ENCODE assay signal across 1 cellular context in the genomic region with DNA sequence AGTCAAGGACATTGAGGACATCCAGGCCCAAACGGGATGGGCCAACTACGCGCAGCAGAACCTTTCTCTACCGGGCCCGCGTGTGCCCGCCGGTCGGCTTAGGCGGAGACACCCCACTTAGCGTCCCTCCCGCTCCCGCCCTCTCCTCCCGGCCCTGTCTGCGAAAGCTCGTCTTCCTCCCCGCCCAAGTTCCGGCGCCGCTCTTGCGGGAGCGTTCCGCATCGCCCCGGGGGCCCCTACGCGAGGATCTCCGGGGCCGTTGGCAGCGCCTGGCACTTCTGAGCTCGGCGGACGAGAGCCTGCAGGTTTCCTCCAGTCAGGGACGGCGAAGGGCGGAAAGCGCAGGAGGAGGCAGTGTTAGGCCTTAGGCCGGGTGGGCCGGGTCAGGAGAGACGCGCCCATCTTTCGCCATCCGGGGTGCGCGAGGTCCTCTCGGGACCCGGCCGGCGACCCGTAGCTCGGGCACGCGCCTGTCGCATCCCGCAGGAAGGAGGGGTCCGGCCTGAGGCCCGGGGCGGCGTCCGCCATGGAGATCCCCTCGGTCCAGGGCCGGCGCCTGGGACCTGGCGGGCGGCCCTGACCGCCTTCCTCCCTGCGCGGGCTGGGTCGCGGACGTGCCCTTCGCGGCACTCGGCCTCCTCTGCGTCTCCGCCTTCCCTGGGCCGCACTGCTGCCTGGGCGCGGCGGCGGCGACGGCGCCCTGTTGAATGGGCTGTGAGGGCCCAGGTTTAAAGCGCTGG.
TF ChIP-seq lines count a peak whose summit lies in the region.

A gene (plus strand): TSS at position 141 of the 740 bp plus-strand sequence. CDS start 673 bp downstream, outside the sequence.

TF ChIP-seq in HEK293, 187 proteins besides CTCF, POLR2A, EP300 and RAD21 (continued from another document and continues in another):
- TF ChIP-seq, protein P1, sequence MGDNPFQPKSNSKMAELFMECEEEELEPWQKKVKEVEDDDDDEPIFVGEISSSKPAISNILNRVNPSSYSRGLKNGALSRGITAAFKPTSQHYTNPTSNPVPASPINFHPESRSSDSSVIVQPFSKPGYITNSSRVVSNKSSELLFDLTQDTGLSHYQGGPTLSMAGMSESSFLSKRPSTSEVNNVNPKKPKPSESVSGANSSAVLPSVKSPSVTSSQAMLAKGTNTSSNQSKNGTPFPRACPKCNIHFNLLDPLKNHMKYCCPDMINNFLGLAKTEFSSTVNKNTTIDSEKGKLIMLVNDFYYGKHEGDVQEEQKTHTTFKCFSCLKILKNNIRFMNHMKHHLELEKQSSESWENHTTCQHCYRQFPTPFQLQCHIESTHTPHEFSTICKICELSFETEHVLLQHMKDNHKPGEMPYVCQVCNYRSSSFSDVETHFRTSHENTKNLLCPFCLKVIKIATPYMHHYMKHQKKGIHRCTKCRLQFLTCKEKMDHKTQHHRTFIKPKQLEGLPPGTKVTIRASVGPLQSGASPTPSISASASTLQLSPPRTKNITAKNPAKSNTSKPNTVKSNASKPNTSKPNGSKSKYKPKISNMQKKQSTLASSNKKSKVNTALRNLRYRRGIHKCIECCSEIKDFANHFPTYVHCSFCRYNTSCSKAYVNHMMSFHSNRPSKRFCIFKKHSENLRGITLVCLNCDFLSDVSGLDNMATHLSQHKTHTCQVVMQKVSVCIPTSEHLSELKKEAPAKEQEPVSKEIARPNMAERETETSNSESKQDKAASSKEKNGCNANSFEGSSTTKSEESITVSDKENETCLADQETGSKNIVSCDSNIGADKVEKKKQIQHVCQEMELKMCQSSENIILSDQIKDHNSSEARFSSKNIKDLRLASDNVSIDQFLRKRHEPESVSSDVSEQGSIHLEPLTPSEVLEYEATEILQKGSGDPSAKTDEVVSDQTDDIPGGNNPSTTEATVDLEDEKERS (tag by site-specific recombination; IDR thresholded peaks at IDR 0.05): peak; percentile 91
- peak; percentile 97 for TF ChIP-seq SP3 (tag by site-specific recombination; IDR thresholded peaks at IDR 0.05)
- no peak for TF ChIP-seq ZNF221 (tag by site-specific recombination; IDR thresholded peaks at IDR 0.05; ENCODE audit: borderline replicate concordance)
- TF ChIP-seq, protein P2, sequence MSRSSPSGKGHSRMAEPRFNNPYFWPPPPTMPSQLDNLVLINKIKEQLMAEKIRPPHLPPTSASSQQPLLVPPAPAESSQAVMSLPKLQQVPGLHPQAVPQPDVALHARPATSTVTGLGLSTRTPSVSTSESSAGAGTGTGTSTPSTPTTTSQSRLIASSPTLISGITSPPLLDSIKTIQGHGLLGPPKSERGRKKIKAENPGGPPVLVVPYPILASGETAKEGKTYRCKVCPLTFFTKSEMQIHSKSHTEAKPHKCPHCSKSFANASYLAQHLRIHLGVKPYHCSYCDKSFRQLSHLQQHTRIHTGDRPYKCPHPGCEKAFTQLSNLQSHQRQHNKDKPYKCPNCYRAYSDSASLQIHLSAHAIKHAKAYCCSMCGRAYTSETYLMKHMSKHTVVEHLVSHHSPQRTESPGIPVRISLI (tag by site-specific recombination; IDR thresholded peaks at IDR 0.05): no peak
- TF ChIP-seq, protein P3, sequence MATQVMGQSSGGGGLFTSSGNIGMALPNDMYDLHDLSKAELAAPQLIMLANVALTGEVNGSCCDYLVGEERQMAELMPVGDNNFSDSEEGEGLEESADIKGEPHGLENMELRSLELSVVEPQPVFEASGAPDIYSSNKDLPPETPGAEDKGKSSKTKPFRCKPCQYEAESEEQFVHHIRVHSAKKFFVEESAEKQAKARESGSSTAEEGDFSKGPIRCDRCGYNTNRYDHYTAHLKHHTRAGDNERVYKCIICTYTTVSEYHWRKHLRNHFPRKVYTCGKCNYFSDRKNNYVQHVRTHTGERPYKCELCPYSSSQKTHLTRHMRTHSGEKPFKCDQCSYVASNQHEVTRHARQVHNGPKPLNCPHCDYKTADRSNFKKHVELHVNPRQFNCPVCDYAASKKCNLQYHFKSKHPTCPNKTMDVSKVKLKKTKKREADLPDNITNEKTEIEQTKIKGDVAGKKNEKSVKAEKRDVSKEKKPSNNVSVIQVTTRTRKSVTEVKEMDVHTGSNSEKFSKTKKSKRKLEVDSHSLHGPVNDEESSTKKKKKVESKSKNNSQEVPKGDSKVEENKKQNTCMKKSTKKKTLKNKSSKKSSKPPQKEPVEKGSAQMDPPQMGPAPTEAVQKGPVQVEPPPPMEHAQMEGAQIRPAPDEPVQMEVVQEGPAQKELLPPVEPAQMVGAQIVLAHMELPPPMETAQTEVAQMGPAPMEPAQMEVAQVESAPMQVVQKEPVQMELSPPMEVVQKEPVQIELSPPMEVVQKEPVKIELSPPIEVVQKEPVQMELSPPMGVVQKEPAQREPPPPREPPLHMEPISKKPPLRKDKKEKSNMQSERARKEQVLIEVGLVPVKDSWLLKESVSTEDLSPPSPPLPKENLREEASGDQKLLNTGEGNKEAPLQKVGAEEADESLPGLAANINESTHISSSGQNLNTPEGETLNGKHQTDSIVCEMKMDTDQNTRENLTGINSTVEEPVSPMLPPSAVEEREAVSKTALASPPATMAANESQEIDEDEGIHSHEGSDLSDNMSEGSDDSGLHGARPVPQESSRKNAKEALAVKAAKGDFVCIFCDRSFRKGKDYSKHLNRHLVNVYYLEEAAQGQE (tag by site-specific recombination; IDR thresholded peaks at IDR 0.05): peak; percentile 72
- peak; percentile 88 for TF ChIP-seq KLF10 (tag by site-specific recombination; IDR thresholded peaks at IDR 0.05)
- no peak for TF ChIP-seq ZNF776 (tag by site-specific recombination; IDR thresholded peaks at IDR 0.05; ENCODE audit: borderline replicate concordance)
- TF ChIP-seq ZNF558 (tag by site-specific recombination; IDR thresholded peaks at IDR 0.05): peak; percentile 80; the same call in 1 of the 2 replicates
- TF ChIP-seq, protein P4, sequence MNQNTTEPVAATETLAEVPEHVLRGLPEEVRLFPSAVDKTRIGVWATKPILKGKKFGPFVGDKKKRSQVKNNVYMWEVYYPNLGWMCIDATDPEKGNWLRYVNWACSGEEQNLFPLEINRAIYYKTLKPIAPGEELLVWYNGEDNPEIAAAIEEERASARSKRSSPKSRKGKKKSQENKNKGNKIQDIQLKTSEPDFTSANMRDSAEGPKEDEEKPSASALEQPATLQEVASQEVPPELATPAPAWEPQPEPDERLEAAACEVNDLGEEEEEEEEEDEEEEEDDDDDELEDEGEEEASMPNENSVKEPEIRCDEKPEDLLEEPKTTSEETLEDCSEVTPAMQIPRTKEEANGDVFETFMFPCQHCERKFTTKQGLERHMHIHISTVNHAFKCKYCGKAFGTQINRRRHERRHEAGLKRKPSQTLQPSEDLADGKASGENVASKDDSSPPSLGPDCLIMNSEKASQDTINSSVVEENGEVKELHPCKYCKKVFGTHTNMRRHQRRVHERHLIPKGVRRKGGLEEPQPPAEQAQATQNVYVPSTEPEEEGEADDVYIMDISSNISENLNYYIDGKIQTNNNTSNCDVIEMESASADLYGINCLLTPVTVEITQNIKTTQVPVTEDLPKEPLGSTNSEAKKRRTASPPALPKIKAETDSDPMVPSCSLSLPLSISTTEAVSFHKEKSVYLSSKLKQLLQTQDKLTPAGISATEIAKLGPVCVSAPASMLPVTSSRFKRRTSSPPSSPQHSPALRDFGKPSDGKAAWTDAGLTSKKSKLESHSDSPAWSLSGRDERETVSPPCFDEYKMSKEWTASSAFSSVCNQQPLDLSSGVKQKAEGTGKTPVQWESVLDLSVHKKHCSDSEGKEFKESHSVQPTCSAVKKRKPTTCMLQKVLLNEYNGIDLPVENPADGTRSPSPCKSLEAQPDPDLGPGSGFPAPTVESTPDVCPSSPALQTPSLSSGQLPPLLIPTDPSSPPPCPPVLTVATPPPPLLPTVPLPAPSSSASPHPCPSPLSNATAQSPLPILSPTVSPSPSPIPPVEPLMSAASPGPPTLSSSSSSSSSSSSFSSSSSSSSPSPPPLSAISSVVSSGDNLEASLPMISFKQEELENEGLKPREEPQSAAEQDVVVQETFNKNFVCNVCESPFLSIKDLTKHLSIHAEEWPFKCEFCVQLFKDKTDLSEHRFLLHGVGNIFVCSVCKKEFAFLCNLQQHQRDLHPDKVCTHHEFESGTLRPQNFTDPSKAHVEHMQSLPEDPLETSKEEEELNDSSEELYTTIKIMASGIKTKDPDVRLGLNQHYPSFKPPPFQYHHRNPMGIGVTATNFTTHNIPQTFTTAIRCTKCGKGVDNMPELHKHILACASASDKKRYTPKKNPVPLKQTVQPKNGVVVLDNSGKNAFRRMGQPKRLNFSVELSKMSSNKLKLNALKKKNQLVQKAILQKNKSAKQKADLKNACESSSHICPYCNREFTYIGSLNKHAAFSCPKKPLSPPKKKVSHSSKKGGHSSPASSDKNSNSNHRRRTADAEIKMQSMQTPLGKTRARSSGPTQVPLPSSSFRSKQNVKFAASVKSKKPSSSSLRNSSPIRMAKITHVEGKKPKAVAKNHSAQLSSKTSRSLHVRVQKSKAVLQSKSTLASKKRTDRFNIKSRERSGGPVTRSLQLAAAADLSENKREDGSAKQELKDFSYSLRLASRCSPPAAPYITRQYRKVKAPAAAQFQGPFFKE (tag by site-specific recombination; IDR thresholded peaks at IDR 0.05; ENCODE audit: borderline replicate concordance): peak; percentile 93; the same call in 1 of the 2 replicates
- TF ChIP-seq HOXA7 (CRISPR knock-in tag; IDR thresholded peaks at IDR 0.05; ENCODE audit: borderline replicate concordance): no peak
- TF ChIP-seq, protein P5, sequence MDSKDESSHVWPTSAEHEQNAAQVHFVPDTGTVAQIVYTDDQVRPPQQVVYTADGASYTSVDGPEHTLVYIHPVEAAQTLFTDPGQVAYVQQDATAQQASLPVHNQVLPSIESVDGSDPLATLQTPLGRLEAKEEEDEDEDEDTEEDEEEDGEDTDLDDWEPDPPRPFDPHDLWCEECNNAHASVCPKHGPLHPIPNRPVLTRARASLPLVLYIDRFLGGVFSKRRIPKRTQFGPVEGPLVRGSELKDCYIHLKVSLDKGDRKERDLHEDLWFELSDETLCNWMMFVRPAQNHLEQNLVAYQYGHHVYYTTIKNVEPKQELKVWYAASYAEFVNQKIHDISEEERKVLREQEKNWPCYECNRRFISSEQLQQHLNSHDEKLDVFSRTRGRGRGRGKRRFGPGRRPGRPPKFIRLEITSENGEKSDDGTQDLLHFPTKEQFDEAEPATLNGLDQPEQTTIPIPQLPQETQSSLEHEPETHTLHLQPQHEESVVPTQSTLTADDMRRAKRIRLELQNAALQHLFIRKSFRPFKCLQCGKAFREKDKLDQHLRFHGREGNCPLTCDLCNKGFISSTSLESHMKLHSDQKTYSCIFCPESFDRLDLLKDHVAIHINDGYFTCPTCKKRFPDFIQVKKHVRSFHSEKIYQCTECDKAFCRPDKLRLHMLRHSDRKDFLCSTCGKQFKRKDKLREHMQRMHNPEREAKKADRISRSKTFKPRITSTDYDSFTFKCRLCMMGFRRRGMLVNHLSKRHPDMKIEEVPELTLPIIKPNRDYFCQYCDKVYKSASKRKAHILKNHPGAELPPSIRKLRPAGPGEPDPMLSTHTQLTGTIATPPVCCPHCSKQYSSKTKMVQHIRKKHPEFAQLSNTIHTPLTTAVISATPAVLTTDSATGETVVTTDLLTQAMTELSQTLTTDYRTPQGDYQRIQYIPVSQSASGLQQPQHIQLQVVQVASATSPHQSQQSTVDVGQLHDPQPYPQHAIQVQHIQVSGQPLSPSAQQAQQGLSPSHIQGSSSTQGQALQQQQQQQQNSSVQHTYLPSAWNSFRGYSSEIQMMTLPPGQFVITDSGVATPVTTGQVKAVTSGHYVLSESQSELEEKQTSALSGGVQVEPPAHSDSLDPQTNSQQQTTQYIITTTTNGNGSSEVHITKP (tag by site-specific recombination; IDR thresholded peaks at IDR 0.05): peak; percentile 94
- TF ChIP-seq, protein P6, sequence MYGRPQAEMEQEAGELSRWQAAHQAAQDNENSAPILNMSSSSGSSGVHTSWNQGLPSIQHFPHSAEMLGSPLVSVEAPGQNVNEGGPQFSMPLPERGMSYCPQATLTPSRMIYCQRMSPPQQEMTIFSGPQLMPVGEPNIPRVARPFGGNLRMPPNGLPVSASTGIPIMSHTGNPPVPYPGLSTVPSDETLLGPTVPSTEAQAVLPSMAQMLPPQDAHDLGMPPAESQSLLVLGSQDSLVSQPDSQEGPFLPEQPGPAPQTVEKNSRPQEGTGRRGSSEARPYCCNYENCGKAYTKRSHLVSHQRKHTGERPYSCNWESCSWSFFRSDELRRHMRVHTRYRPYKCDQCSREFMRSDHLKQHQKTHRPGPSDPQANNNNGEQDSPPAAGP (tag by site-specific recombination; IDR thresholded peaks at IDR 0.05): peak; percentile 99
- TF ChIP-seq ZNF600 (tag by site-specific recombination; IDR thresholded peaks at IDR 0.05): peak; percentile 96
- peak; percentile 99 for TF ChIP-seq ZFP37 (tag by site-specific recombination; IDR thresholded peaks at IDR 0.05)
- TF ChIP-seq SCRT1 (tag by site-specific recombination; IDR thresholded peaks at IDR 0.05; ENCODE audit: borderline replicate concordance): 0 out of 2 replicates have a peak, but pooled peaks have one; percentile 58
- no peak for TF ChIP-seq ZNF747 (tag by site-specific recombination; IDR thresholded peaks at IDR 0.05)
- peak; percentile 99 for TF ChIP-seq ZXDB (tag by site-specific recombination; IDR thresholded peaks at IDR 0.05)
- TF ChIP-seq GLIS1 (tag by site-specific recombination; IDR thresholded peaks at IDR 0.05): peak; percentile 75
- TF ChIP-seq ZNF621 (tag by site-specific recombination; IDR thresholded peaks at IDR 0.05): no peak
- no peak for TF ChIP-seq ZNF670 (tag by site-specific recombination; IDR thresholded peaks at IDR 0.05; ENCODE audit: low read depth)
- TF ChIP-seq, protein P7, sequence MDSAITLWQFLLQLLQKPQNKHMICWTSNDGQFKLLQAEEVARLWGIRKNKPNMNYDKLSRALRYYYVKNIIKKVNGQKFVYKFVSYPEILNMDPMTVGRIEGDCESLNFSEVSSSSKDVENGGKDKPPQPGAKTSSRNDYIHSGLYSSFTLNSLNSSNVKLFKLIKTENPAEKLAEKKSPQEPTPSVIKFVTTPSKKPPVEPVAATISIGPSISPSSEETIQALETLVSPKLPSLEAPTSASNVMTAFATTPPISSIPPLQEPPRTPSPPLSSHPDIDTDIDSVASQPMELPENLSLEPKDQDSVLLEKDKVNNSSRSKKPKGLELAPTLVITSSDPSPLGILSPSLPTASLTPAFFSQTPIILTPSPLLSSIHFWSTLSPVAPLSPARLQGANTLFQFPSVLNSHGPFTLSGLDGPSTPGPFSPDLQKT (IDR thresholded peaks at IDR 0.05; ENCODE audit: borderline replicate concordance, low read depth, low read length): no peak; the same call in 1 of the 2 replicates
- peak; percentile 99 for TF ChIP-seq ZNF501 (tag by site-specific recombination; IDR thresholded peaks at IDR 0.05)
- peak; percentile 92 for TF ChIP-seq ZNF660 (tag by site-specific recombination; IDR thresholded peaks at IDR 0.05)
- no peak for TF ChIP-seq ZNF521 (tag by site-specific recombination; IDR thresholded peaks at IDR 0.05)
- TF ChIP-seq ZNF664 (tag by site-specific recombination; IDR thresholded peaks at IDR 0.05): peak; percentile 72
- TF ChIP-seq GLIS2 (tag by site-specific recombination; IDR thresholded peaks at IDR 0.05): peak; percentile 93
- TF ChIP-seq ZNF433 (tag by site-specific recombination; IDR thresholded peaks at IDR 0.05; ENCODE audit: low read depth): no peak
